1 cellular context compared by ENCODE assay signal in genomic region chr5:137888875-137889759, GRCh38.
TF ChIP-seq lines count a peak whose summit lies in the region.

Gene PKD2L2, plus strand, starts transcription at chr5:137889457. Its CDS starts 35 bp downstream, at chr5:137889492.

TF ChIP-seq in K562, 482 proteins besides CTCF, POLR2A, EP300 and RAD21 (continued from another document and continues in another):
- no peak for TF ChIP-seq ZNF280A (IDR thresholded peaks at IDR 0.05; ENCODE audit: low read depth, partially characterized antibody)
- no peak for TF ChIP-seq ELF4 (CRISPR knock-in tag; IDR thresholded peaks at IDR 0.05)
- peak; percentile 89 for TF ChIP-seq POLR2B (IDR thresholded peaks at IDR 0.05; ENCODE audit: low read depth, partially characterized antibody)
- no peak for TF ChIP-seq ZNF134 (CRISPR knock-in tag; conservative IDR thresholded peaks at IDR 0.05)
- TF ChIP-seq, protein P1, sequence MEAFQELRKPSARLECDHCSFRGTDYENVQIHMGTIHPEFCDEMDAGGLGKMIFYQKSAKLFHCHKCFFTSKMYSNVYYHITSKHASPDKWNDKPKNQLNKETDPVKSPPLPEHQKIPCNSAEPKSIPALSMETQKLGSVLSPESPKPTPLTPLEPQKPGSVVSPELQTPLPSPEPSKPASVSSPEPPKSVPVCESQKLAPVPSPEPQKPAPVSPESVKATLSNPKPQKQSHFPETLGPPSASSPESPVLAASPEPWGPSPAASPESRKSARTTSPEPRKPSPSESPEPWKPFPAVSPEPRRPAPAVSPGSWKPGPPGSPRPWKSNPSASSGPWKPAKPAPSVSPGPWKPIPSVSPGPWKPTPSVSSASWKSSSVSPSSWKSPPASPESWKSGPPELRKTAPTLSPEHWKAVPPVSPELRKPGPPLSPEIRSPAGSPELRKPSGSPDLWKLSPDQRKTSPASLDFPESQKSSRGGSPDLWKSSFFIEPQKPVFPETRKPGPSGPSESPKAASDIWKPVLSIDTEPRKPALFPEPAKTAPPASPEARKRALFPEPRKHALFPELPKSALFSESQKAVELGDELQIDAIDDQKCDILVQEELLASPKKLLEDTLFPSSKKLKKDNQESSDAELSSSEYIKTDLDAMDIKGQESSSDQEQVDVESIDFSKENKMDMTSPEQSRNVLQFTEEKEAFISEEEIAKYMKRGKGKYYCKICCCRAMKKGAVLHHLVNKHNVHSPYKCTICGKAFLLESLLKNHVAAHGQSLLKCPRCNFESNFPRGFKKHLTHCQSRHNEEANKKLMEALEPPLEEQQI (IDR thresholded peaks at IDR 0.05) = peak; percentile 59
- TF ChIP-seq CHD2 (IDR thresholded peaks at IDR 0.05; ENCODE audit: low read depth, low read length) = no peak
- TF ChIP-seq SREBF1 (IDR thresholded peaks at IDR 0.05; ENCODE audit: borderline replicate concordance, low read depth, low read length) = no peak
- no peak for TF ChIP-seq TAL1 (IDR thresholded peaks at IDR 0.05)
- no peak for TF ChIP-seq RAD51 (IDR thresholded peaks at IDR 0.05; ENCODE audit: borderline replicate concordance, low read depth)
- TF ChIP-seq ZNF217 (CRISPR knock-in tag; IDR thresholded peaks at IDR 0.05) = no peak
- TF ChIP-seq, protein P2, sequence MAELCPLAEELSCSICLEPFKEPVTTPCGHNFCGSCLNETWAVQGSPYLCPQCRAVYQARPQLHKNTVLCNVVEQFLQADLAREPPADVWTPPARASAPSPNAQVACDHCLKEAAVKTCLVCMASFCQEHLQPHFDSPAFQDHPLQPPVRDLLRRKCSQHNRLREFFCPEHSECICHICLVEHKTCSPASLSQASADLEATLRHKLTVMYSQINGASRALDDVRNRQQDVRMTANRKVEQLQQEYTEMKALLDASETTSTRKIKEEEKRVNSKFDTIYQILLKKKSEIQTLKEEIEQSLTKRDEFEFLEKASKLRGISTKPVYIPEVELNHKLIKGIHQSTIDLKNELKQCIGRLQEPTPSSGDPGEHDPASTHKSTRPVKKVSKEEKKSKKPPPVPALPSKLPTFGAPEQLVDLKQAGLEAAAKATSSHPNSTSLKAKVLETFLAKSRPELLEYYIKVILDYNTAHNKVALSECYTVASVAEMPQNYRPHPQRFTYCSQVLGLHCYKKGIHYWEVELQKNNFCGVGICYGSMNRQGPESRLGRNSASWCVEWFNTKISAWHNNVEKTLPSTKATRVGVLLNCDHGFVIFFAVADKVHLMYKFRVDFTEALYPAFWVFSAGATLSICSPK (IDR thresholded peaks at IDR 0.05; ENCODE audit: borderline replicate concordance) = no peak
- peak; percentile 76; the same call in 1 of the 2 replicates for TF ChIP-seq MTA3 (IDR thresholded peaks at IDR 0.05; ENCODE audit: borderline replicate concordance)
- TF ChIP-seq BCOR (IDR thresholded peaks at IDR 0.05) = peak; percentile 100
- TF ChIP-seq, protein P3, sequence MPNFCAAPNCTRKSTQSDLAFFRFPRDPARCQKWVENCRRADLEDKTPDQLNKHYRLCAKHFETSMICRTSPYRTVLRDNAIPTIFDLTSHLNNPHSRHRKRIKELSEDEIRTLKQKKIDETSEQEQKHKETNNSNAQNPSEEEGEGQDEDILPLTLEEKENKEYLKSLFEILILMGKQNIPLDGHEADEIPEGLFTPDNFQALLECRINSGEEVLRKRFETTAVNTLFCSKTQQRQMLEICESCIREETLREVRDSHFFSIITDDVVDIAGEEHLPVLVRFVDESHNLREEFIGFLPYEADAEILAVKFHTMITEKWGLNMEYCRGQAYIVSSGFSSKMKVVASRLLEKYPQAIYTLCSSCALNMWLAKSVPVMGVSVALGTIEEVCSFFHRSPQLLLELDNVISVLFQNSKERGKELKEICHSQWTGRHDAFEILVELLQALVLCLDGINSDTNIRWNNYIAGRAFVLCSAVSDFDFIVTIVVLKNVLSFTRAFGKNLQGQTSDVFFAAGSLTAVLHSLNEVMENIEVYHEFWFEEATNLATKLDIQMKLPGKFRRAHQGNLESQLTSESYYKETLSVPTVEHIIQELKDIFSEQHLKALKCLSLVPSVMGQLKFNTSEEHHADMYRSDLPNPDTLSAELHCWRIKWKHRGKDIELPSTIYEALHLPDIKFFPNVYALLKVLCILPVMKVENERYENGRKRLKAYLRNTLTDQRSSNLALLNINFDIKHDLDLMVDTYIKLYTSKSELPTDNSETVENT (CRISPR knock-in tag; IDR thresholded peaks at IDR 0.05) = peak; percentile 85
- no peak for TF ChIP-seq POLR2AphosphoS2 (IDR thresholded peaks at IDR 0.05; ENCODE audit: low read length)
- TF ChIP-seq MNT (conservative IDR thresholded peaks at IDR 0.05) = peak in 1 of 2 experiments; percentile 53; a peak in 1 of 4 replicates
- no peak for TF ChIP-seq ELF1 (tag; IDR thresholded peaks at IDR 0.05)
- TF ChIP-seq ZFPM2 (CRISPR knock-in tag; IDR thresholded peaks at IDR 0.05) = peak; percentile 40; the same call in 1 of the 2 replicates
- TF ChIP-seq ZNF695 (CRISPR knock-in tag; IDR thresholded peaks at IDR 0.05) = 0 out of 2 replicates have a peak, but pooled peaks have one; percentile 7
- TF ChIP-seq DNMT1 (IDR thresholded peaks at IDR 0.05) = no peak
- TF ChIP-seq ZNF512 (tag; IDR thresholded peaks at IDR 0.05) = no peak
- TF ChIP-seq OTX1 (CRISPR knock-in tag; IDR thresholded peaks at IDR 0.05) = no peak
- TF ChIP-seq L3MBTL2 (IDR thresholded peaks at IDR 0.05) = peak; percentile 77
- 0 out of 2 replicates have a peak, but pooled peaks have one; percentile 13 for TF ChIP-seq RNF2 (IDR thresholded peaks at IDR 0.05)
- TF ChIP-seq ZNF274 (IDR thresholded peaks at IDR 0.05; ENCODE audit: borderline replicate concordance, low read depth, low read length) = no peak
- TF ChIP-seq, protein P4, sequence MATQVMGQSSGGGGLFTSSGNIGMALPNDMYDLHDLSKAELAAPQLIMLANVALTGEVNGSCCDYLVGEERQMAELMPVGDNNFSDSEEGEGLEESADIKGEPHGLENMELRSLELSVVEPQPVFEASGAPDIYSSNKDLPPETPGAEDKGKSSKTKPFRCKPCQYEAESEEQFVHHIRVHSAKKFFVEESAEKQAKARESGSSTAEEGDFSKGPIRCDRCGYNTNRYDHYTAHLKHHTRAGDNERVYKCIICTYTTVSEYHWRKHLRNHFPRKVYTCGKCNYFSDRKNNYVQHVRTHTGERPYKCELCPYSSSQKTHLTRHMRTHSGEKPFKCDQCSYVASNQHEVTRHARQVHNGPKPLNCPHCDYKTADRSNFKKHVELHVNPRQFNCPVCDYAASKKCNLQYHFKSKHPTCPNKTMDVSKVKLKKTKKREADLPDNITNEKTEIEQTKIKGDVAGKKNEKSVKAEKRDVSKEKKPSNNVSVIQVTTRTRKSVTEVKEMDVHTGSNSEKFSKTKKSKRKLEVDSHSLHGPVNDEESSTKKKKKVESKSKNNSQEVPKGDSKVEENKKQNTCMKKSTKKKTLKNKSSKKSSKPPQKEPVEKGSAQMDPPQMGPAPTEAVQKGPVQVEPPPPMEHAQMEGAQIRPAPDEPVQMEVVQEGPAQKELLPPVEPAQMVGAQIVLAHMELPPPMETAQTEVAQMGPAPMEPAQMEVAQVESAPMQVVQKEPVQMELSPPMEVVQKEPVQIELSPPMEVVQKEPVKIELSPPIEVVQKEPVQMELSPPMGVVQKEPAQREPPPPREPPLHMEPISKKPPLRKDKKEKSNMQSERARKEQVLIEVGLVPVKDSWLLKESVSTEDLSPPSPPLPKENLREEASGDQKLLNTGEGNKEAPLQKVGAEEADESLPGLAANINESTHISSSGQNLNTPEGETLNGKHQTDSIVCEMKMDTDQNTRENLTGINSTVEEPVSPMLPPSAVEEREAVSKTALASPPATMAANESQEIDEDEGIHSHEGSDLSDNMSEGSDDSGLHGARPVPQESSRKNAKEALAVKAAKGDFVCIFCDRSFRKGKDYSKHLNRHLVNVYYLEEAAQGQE (CRISPR knock-in tag; IDR thresholded peaks at IDR 0.05; ENCODE audit: low read depth) = no peak; the same call in 1 of the 2 replicates
- TF ChIP-seq SRSF7 (optimal IDR thresholded peaks at IDR 0.05; ENCODE audit: low read depth, low read length) = no peak
- no peak for TF ChIP-seq DLX4 (CRISPR knock-in tag; IDR thresholded peaks at IDR 0.05)
- peak; percentile 99 for TF ChIP-seq CBX1 (IDR thresholded peaks at IDR 0.05; ENCODE audit: low read depth)
- no peak for TF ChIP-seq CREB5 (CRISPR knock-in tag; IDR thresholded peaks at IDR 0.05)
- no peak for TF ChIP-seq COPS2 (conservative IDR thresholded peaks at IDR 0.05)
